18 cellular contexts compared by ENCODE assay signal in the genomic region with DNA sequence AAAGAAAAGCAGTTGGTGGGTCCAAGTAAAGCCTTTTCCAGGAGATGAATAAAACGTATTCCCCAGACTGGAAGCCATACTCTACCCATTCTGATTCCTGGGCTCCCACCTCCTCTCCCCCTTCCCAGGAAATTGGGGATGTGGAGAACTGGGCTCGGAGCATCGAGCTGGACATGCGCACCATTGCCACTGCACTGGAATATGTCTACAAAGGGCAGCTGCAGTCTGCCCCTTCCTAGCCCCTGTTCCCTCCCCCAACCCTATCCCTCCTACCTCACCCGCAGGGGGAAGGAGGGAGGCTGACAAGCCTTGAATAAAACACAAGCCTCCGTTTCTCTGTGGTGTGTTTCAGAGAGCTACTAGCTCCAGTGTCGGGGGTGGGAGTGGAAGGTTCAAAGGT. TPM values are rescaled to one million over a fixed set of nuclear protein-coding genes. Genes with fewer than 3 reads are reported as not detected.
DNase-seq lines count a peak whose midpoint lies in the region; ATAC-seq, FAIRE-seq and TF ChIP-seq lines count a peak whose summit lies in the region.
"Had no signal": no experiment of that assay in that cellular context is flagged by ENCODE, and none has a peak within 500 bp of the region (broad histone marks: within the 10 kb centered on the region; RNA-seq: fewer than 3 reads in every experiment).

No MANE protein-coding gene starts in this region.

- H3K4me1 ChIP-seq in A549: peaks cover 54% of the 10 kb centered on the region
- peaks cover 62% of the 10 kb centered on the region for H3K4me1 ChIP-seq in rectal smooth muscle tissue (ENCODE audit: control insufficient read depth, insufficient read depth, low read length)

- no peak for TF ChIP-seq RAD21 in A549 (conservative IDR thresholded peaks at IDR 0.05 in 1 of 2, IDR thresholded peaks at IDR 0.05 in 1 of 2)

- H3K9me3 ChIP-seq in A549: no peaks in the 10 kb centered on the region

- intact Hi-C loops in activated T-helper 1 cell treated with anti-CD3 and anti-CD28 coated beads, Interleukin-12 subunit alpha, Interleukin-12 subunit beta, Interleukin-2, Interleukin-4 antibody, amounts not matched to agents 30 ng/mL and 10 ng/mL and 1 ng/mL, durations not matched to agents 14 hours and 24 hours and 36 hours (cut with micrococcal nuclease): loop anchor here (10.0 kb wide), 1 partner anchor 1155 kb away; no protein-coding TSS in a partner anchor

- H3K9ac ChIP-seq in rectal smooth muscle tissue (ENCODE audit: low read length): peak overlapping the region; percentile 10

- TF ChIP-seq POLR2A in A549 (IDR thresholded peaks at IDR 0.05; ENCODE audit: low read length) (no peak), GM18505 (IDR thresholded peaks at IDR 0.05; ENCODE audit: borderline replicate concordance, extremely low read depth, insufficient read depth, insufficient read length) (no peak)

- TF ChIP-seq CTCF in A549 (IDR thresholded peaks at IDR 0.05): no peak

- H3K4me2 ChIP-seq in A549: peak overlapping the region; percentile 35; the same call in 2 of the 3 replicates

- H3K27me3 Mint-ChIP-seq in activated T-helper 1 cell treated with anti-CD3 and anti-CD28 coated beads, Interleukin-12 subunit alpha, Interleukin-12 subunit beta, Interleukin-2, Interleukin-4 antibody, amounts not matched to agents 30 ng/mL and 10 ng/mL and 1 ng/mL, durations not matched to agents 14 hours and 24 hours and 36 hours (ENCODE audit: insufficient read depth): no peaks in the 10 kb centered on the region
- H3K27me3 Mint-ChIP-seq: activated CD4-positive, alpha-beta T cell treated with anti-CD3 and anti-CD28 coated beads, Interleukin-2, amount 10 ng/mL, durations not matched to agents 24 days and 14 days had no signal

- peaks cover 35% of the 10 kb centered on the region for H3K4me1 Mint-ChIP-seq in activated T-helper 1 cell treated with anti-CD3 and anti-CD28 coated beads, Interleukin-12 subunit alpha, Interleukin-12 subunit beta, Interleukin-2, Interleukin-4 antibody, amounts not matched to agents 30 ng/mL and 10 ng/mL and 1 ng/mL, durations not matched to agents 14 hours and 24 hours and 36 hours (ENCODE audit: low read depth)

- peak overlapping the region in 1 of 2 experiments; percentile 67; a peak in 3 of 6 replicates for H3K27ac ChIP-seq in A549
- H3K27ac ChIP-seq in layer of hippocampus (ENCODE audit: low read depth, low read length): peak overlapping the region; percentile 74
- peak overlapping the region; percentile 96 for H3K27ac ChIP-seq in rectal smooth muscle tissue (ENCODE audit: low read depth, low read length)

- H3K4me3 ChIP-seq in A549 (no peak overlapping the region), rectal smooth muscle tissue (ENCODE audit: low read length) (peak overlapping the region; percentile 34)

- POLR2A ChIA-PET in A549 (lab: Yijun Ruan, JAX): no interaction called here

- WGBS in A549 (ENCODE audit: missing lambda C conversion rate): 93% methylated on average over 7 of the region's 7 CpGs

- CTCF ChIA-PET in A549 (lab: Yijun Ruan, JAX): interaction anchor here (1.2 to 12.3 kb wide), 10 partner anchors 10 to 531 kb away, joined by 4 to 139 read pairs (median 14); partner anchors contain the start of genes CD63 and GDF11

- no peaks in the 10 kb centered on the region for H3K36me3 Mint-ChIP-seq in activated T-helper 1 cell treated with anti-CD3 and anti-CD28 coated beads, Interleukin-12 subunit alpha, Interleukin-12 subunit beta, Interleukin-2, Interleukin-4 antibody, amounts not matched to agents 30 ng/mL and 10 ng/mL and 1 ng/mL, durations not matched to agents 14 hours and 24 hours and 36 hours (ENCODE audit: low read depth)

- peaks cover 6% of the 10 kb centered on the region for H3K36me3 ChIP-seq in rectal smooth muscle tissue (ENCODE audit: control insufficient read depth, insufficient read depth, low read length)

- H3K9me3 Mint-ChIP-seq in activated T-helper 1 cell treated with anti-CD3 and anti-CD28 coated beads, Interleukin-12 subunit alpha, Interleukin-12 subunit beta, Interleukin-2, Interleukin-4 antibody, amounts not matched to agents 30 ng/mL and 10 ng/mL and 1 ng/mL, durations not matched to agents 14 hours and 24 hours and 36 hours: no peaks in the 10 kb centered on the region
- H3K9me3 Mint-ChIP-seq: activated CD4-positive, alpha-beta T cell treated with anti-CD3 and anti-CD28 coated beads, Interleukin-2, amount 10 ng/mL, durations not matched to agents 24 days and 14 days; T-helper 1 cell treated with Interleukin-12 subunit alpha and Interleukin-12 subunit beta and Interleukin-4 antibody, amounts not matched to agents 30 μg/mL and 1 μg/mL, for 36 hours had no signal

- peak overlapping the region; percentile 11 for H3K4me3 Mint-ChIP-seq in activated T-helper 1 cell treated with anti-CD3 and anti-CD28 coated beads, Interleukin-12 subunit alpha, Interleukin-12 subunit beta, Interleukin-2, Interleukin-4 antibody, amounts not matched to agents 30 ng/mL and 10 ng/mL and 1 ng/mL, durations not matched to agents 14 hours and 24 hours and 36 hours
- H3K4me3 Mint-ChIP-seq: activated CD4-positive, alpha-beta T cell treated with anti-CD3 and anti-CD28 coated beads, Interleukin-2, amount 10 ng/mL, durations not matched to agents 24 days and 14 days; T-helper 1 cell treated with Interleukin-12 subunit alpha and Interleukin-12 subunit beta and Interleukin-4 antibody, amounts not matched to agents 30 μg/mL and 1 μg/mL, for 36 hours had no signal

- H3K27me3 ChIP-seq in layer of hippocampus (ENCODE audit: control insufficient read depth, insufficient read depth, low read length) (no peaks in the 10 kb centered on the region), rectal smooth muscle tissue (ENCODE audit: control insufficient read depth, insufficient read depth, low read length) (no peaks in the 10 kb centered on the region)

- no peak for ATAC-seq in A549
- no peak for ATAC-seq in GM18505 (IDR thresholded peaks at IDR 0.05; ENCODE audit: unreplicated experiment)
- no peak for ATAC-seq in GM18520 (IDR thresholded peaks at IDR 0.05; ENCODE audit: unreplicated experiment)
- ATAC-seq: naive thymus-derived CD4-positive, alpha-beta T cell had no signal

- DNase-seq in A549 (ENCODE audit: low read depth in 1 of 2, low spot score in 1 of 2): no peak
- DNase-seq in activated T-helper 1 cell treated with anti-CD3 and anti-CD28 coated beads, Interleukin-12 subunit alpha, Interleukin-12 subunit beta, Interleukin-2, Interleukin-4 antibody, amounts not matched to agents 30 ng/mL and 10 ng/mL and 1 ng/mL, durations not matched to agents 14 hours and 24 hours and 36 hours (ENCODE audit: low spot score): no peak
- DNase-seq in retina: no peak
- no peak for DNase-seq in NCI-H1417 treated with DMSO at 0.1 percent for 48 hours (lab: John Stamatoyannopoulos, UW)
- DNase-seq: activated CD4-positive, alpha-beta T cell treated with anti-CD3 and anti-CD28 coated beads, Interleukin-2, amount 10 ng/mL, durations not matched to agents 24 days and 14 days; activated gamma-delta T cell; AML-193; cerebellar nuclear complex; DMS153; MV-4-11; naive thymus-derived CD4-positive, alpha-beta T cell; OCI-M1; stimulated activated CD8-positive, alpha-beta memory T cell treated with anti-CD3 and anti-CD28 coated beads, Interleukin-4, amount 100 ng/mL, for 48 hours had no signal

- no peak for FAIRE-seq in A549 (lab: Jason Lieb, UNC)

- no peak overlapping the region for H3K27ac Mint-ChIP-seq in activated T-helper 1 cell treated with anti-CD3 and anti-CD28 coated beads, Interleukin-12 subunit alpha, Interleukin-12 subunit beta, Interleukin-2, Interleukin-4 antibody, amounts not matched to agents 30 ng/mL and 10 ng/mL and 1 ng/mL, durations not matched to agents 14 hours and 24 hours and 36 hours
- H3K27ac Mint-ChIP-seq: T-helper 1 cell treated with Interleukin-12 subunit alpha and Interleukin-12 subunit beta and Interleukin-4 antibody, amounts not matched to agents 30 μg/mL and 1 μg/mL, for 36 hours had no signal

- TF ChIP-seq EP300 in A549 (IDR thresholded peaks at IDR 0.05): no peak

RNA-seq across cellular contexts. Expression of gene RDH5, which starts 0.8 kb away (rescaled TPM):
- 8.1 and 9.1 TPM in 2 replicates for polyA plus RNA-seq in A549 (2011; rRNA removed)
- polyA plus RNA-seq in A549 (2012; cell fraction: cytosol; rRNA removed): 7.8 and 8.3 TPM in 2 replicates
- polyA plus RNA-seq in A549 (2012; cell fraction: nucleus; rRNA removed): 28.7 and 33.2 TPM in 2 replicates
- polyA plus RNA-seq in A549 (2017; fragmentation: RNase III; extraction: RNeasy Plus Mini Kit Qiagen cat#74134 plus additional on column Dnase treatment): 3.4 to 5.4 TPM (median 4.1 TPM) in 3 replicates
- 7.1 and 7.8 TPM in 2 replicates for polyA minus RNA-seq in A549 (2011; rRNA and poly(A)+ RNA removed)
- 4.2 and 6.7 TPM in 2 replicates for total RNA-seq in activated T-helper 1 cell treated with anti-CD3 and anti-CD28 coated beads, Interleukin-12 subunit alpha, Interleukin-12 subunit beta, Interleukin-2, Interleukin-4 antibody, amounts not matched to agents 30 ng/mL and 10 ng/mL and 1 ng/mL, durations not matched to agents 14 hours and 24 hours and 36 hours

RNA-seq across cellular contexts. Expression of gene BLOC1S1, which starts 3.5 kb away (rescaled TPM):
- polyA plus RNA-seq in A549 (2011; rRNA removed): 112 and 115 TPM in 2 replicates
- 261 and 312 TPM in 2 replicates for polyA plus RNA-seq in A549 (2012; cell fraction: cytosol; rRNA removed)
- polyA plus RNA-seq in A549 (2012; cell fraction: nucleus; rRNA removed): 103 and 115 TPM in 2 replicates
- polyA plus RNA-seq in A549 (2017; fragmentation: RNase III; extraction: RNeasy Plus Mini Kit Qiagen cat#74134 plus additional on column Dnase treatment): 129 to 138 TPM (median 134 TPM) in 3 replicates
- polyA minus RNA-seq in A549 (2011; rRNA and poly(A)+ RNA removed): 45.1 and 64.8 TPM in 2 replicates
- 62.5 and 64.8 TPM in 2 replicates for total RNA-seq in activated T-helper 1 cell treated with anti-CD3 and anti-CD28 coated beads, Interleukin-12 subunit alpha, Interleukin-12 subunit beta, Interleukin-2, Interleukin-4 antibody, amounts not matched to agents 30 ng/mL and 10 ng/mL and 1 ng/mL, durations not matched to agents 14 hours and 24 hours and 36 hours

RNA-seq across cellular contexts. Expression of gene CD63, which starts 9.4 kb away (rescaled TPM):
- 512 and 724 TPM in 2 replicates for polyA plus RNA-seq in A549 (2011; rRNA removed)
- polyA plus RNA-seq in A549 (2012; cell fraction: cytosol; rRNA removed): 639 and 645 TPM in 2 replicates
- polyA plus RNA-seq in A549 (2012; cell fraction: nucleus; rRNA removed): 264 and 317 TPM in 2 replicates
- 493 to 547 TPM (median 530 TPM) in 3 replicates for polyA plus RNA-seq in A549 (2017; fragmentation: RNase III; extraction: RNeasy Plus Mini Kit Qiagen cat#74134 plus additional on column Dnase treatment)
- 238 and 252 TPM in 2 replicates for polyA minus RNA-seq in A549 (2011; rRNA and poly(A)+ RNA removed)
- 183 and 198 TPM in 2 replicates for total RNA-seq in activated T-helper 1 cell treated with anti-CD3 and anti-CD28 coated beads, Interleukin-12 subunit alpha, Interleukin-12 subunit beta, Interleukin-2, Interleukin-4 antibody, amounts not matched to agents 30 ng/mL and 10 ng/mL and 1 ng/mL, durations not matched to agents 14 hours and 24 hours and 36 hours

RNA-seq across cellular contexts. Expression of gene ITGA7, which starts 11.7 kb away (rescaled TPM):
- polyA plus RNA-seq in A549 (2011; rRNA removed): 1.1 and 1.4 TPM in 2 replicates
- 0.66 and 1.2 TPM in 2 replicates for polyA plus RNA-seq in A549 (2012; cell fraction: cytosol; rRNA removed)
- polyA plus RNA-seq in A549 (2012; cell fraction: nucleus; rRNA removed): 7.3 and 8.5 TPM in 2 replicates
- polyA plus RNA-seq in A549 (2017; fragmentation: RNase III; extraction: RNeasy Plus Mini Kit Qiagen cat#74134 plus additional on column Dnase treatment): 1.7 to 2.0 TPM (median 1.9 TPM) in 3 replicates
- 1.5 and 2.8 TPM in 2 replicates for polyA minus RNA-seq in A549 (2011; rRNA and poly(A)+ RNA removed)
- 0.88 and 1.1 TPM in 2 replicates for total RNA-seq in activated T-helper 1 cell treated with anti-CD3 and anti-CD28 coated beads, Interleukin-12 subunit alpha, Interleukin-12 subunit beta, Interleukin-2, Interleukin-4 antibody, amounts not matched to agents 30 ng/mL and 10 ng/mL and 1 ng/mL, durations not matched to agents 14 hours and 24 hours and 36 hours
- polyA plus RNA-seq: naive thymus-derived CD4-positive, alpha-beta T cell had no signal

RNA-seq across cellular contexts. Expression of gene GDF11, which starts 23.6 kb away (rescaled TPM):
- polyA plus RNA-seq in A549 (2011; rRNA removed) (1.2 and 1.4 TPM in 2 replicates), A549 (2017; fragmentation: RNase III; extraction: RNeasy Plus Mini Kit Qiagen cat#74134 plus additional on column Dnase treatment) (2.8 to 3.6 TPM (median 3.1 TPM) in 3 replicates)
- 4.5 and 5.5 TPM in 2 replicates for polyA plus RNA-seq in A549 (2012; cell fraction: cytosol; rRNA removed)
- polyA plus RNA-seq in A549 (2012; cell fraction: nucleus; rRNA removed): 3.1 and 4.5 TPM in 2 replicates
- polyA minus RNA-seq in A549 (2011; rRNA and poly(A)+ RNA removed): 3.1 and 3.3 TPM in 2 replicates
- 14.2 and 15.2 TPM in 2 replicates for total RNA-seq in activated T-helper 1 cell treated with anti-CD3 and anti-CD28 coated beads, Interleukin-12 subunit alpha, Interleukin-12 subunit beta, Interleukin-2, Interleukin-4 antibody, amounts not matched to agents 30 ng/mL and 10 ng/mL and 1 ng/mL, durations not matched to agents 14 hours and 24 hours and 36 hours
